24 cellular contexts compared by ENCODE assay signal in genomic region chr3:72617420-72618024, GRCh38.
"Had no signal": no experiment of that assay in that cellular context is flagged by ENCODE, and none has a peak within 500 bp of the region (broad histone marks: within the 10 kb centered on the region; RNA-seq: fewer than 3 reads in every experiment).

No MANE protein-coding gene starts in this region.

- H3K9me3 ChIP-seq: ascending aorta, mucosa of descending colon, pancreas, psoas muscle, suprapubic skin had no signal

- H3K36me3 ChIP-seq: ascending aorta, pancreas, spleen, suprapubic skin, tibial artery had no signal

- ATAC-seq: left ventricle myocardium superior, mucosa of descending colon, pancreas, psoas muscle had no signal

- H3K27ac ChIP-seq: ascending aorta, coronary artery, dorsolateral prefrontal cortex, pancreas, psoas muscle, spleen, suprapubic skin, tibial artery, VCaP had no signal

- H3K4me3 ChIP-seq: ascending aorta, coronary artery, dorsolateral prefrontal cortex, mucosa of descending colon, pancreas, psoas muscle, spleen, suprapubic skin, tibial artery had no signal

- FAIRE-seq: frontal cortex, islet of Langerhans, pancreas, TTC549 had no signal

- H3K4me1 ChIP-seq: ascending aorta, pancreas, psoas muscle, spleen, suprapubic skin, tibial artery had no signal

- H3K27me3 ChIP-seq: ascending aorta, dorsolateral prefrontal cortex, pancreas, spleen, suprapubic skin, tibial artery had no signal

- DNase-seq: activated CD4-positive, alpha-beta T cell treated with anti-CD3 and anti-CD28 coated beads for 4 hours; activated CD4-positive, alpha-beta T cell treated with anti-CD3 and anti-CD28 coated beads, Interleukin-2, amount 50 U/mL, for 48 hours; activated CD8-positive, alpha-beta memory T cell treated with anti-CD3 and anti-CD28 coated beads for 24 hours; activated effector memory CD4-positive, alpha-beta T cell treated with Interleukin-2 at 50 U/mL for 16 hours; activated naive CD4-positive, alpha-beta T cell treated with anti-CD3 and anti-CD28 coated beads for 36 hours; activated naive CD8-positive, alpha-beta T cell treated with anti-CD3 and anti-CD28 coated beads, Interleukin-2, amount 10 ng/mL, durations not matched to agents 7 days and 5 days; dorsolateral prefrontal cortex; effector memory CD4-positive, alpha-beta T cell; left ventricle myocardium superior; mucosa of descending colon; nucleus accumbens; pancreas; psoas muscle; spleen; stimulated activated naive CD4-positive, alpha-beta T cell; T-helper 9 cell; tibial artery had no signal
